Comparison of ENCODE assay signal across 1 cellular context in the genomic region with DNA sequence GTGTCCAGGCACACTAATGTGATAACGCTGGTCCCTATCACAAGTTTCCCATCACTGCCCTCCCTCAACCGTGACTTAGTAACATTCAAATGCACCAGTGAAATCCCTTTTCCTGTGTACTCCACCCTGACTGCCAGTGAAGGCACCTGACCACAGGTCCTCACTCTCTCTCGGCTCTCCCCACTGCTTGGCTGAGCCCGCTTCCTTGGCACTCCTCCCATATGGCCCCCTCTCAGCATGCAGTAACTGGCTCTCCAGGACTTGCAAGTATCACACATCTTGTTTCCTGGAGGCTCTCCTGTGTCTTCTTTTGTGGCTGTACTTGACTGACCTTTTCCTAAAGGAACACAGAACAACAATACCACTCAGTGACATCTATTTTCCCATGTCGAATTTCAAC.
TF ChIP-seq lines count a peak whose summit lies in the region.

No MANE protein-coding gene starts in this region.

TF ChIP-seq in IMR-90, 13 proteins besides CTCF, POLR2A, EP300 and RAD21:
- TF ChIP-seq RFX5 (IDR thresholded peaks at IDR 0.05; ENCODE audit: low read depth, low read length) (no peak), MXI1 (IDR thresholded peaks at IDR 0.05; ENCODE audit: borderline replicate concordance, low read depth, low read length) (no peak), NFE2L2 (IDR thresholded peaks at IDR 0.05; ENCODE audit: low read depth, low read length) (no peak), FOS (IDR thresholded peaks at IDR 0.05; ENCODE audit: low read depth, low read length) (no peak), MAZ (IDR thresholded peaks at IDR 0.05; ENCODE audit: borderline replicate concordance, low read depth, low read length) (no peak)
